Comparison of ENCODE assay signal across 1 cellular context in genomic region chrX:53438174-53438831, GRCh38.
A peak's percentile ranks its signal among the peaks of the same experiment; 100 is the strongest.
TF ChIP-seq lines count a peak whose summit lies in the region.

No MANE protein-coding gene starts in this region.

TF ChIP-seq in K562, 482 proteins besides CTCF, POLR2A, EP300 and RAD21:
- no peak for TF ChIP-seq CC2D1A (IDR thresholded peaks at IDR 0.05)
- TF ChIP-seq TBP (optimal IDR thresholded peaks at IDR 0.05; ENCODE audit: low read depth, low read length): no peak
- no peak for TF ChIP-seq ZFPM2 (CRISPR knock-in tag; IDR thresholded peaks at IDR 0.05)
- no peak for TF ChIP-seq CEBPG (CRISPR knock-in tag; IDR thresholded peaks at IDR 0.05)
- no peak for TF ChIP-seq CEBPG (tag; conservative IDR thresholded peaks at IDR 0.05 in 1 of 2, IDR thresholded peaks at IDR 0.05 in 1 of 2)
- TF ChIP-seq THRB (CRISPR knock-in tag; conservative IDR thresholded peaks at IDR 0.05): no peak
- no peak for TF ChIP-seq ZNF311 (CRISPR knock-in tag; IDR thresholded peaks at IDR 0.05)
- TF ChIP-seq E4F1 (CRISPR knock-in tag; IDR thresholded peaks at IDR 0.05; ENCODE audit: borderline replicate concordance): no peak
- TF ChIP-seq ARID1B (IDR thresholded peaks at IDR 0.05): 0 out of 2 replicates have a peak, but pooled peaks have one; percentile 35
- peak; percentile 53 for TF ChIP-seq EGR1 (conservative IDR thresholded peaks at IDR 0.05)
- TF ChIP-seq, protein P1, sequence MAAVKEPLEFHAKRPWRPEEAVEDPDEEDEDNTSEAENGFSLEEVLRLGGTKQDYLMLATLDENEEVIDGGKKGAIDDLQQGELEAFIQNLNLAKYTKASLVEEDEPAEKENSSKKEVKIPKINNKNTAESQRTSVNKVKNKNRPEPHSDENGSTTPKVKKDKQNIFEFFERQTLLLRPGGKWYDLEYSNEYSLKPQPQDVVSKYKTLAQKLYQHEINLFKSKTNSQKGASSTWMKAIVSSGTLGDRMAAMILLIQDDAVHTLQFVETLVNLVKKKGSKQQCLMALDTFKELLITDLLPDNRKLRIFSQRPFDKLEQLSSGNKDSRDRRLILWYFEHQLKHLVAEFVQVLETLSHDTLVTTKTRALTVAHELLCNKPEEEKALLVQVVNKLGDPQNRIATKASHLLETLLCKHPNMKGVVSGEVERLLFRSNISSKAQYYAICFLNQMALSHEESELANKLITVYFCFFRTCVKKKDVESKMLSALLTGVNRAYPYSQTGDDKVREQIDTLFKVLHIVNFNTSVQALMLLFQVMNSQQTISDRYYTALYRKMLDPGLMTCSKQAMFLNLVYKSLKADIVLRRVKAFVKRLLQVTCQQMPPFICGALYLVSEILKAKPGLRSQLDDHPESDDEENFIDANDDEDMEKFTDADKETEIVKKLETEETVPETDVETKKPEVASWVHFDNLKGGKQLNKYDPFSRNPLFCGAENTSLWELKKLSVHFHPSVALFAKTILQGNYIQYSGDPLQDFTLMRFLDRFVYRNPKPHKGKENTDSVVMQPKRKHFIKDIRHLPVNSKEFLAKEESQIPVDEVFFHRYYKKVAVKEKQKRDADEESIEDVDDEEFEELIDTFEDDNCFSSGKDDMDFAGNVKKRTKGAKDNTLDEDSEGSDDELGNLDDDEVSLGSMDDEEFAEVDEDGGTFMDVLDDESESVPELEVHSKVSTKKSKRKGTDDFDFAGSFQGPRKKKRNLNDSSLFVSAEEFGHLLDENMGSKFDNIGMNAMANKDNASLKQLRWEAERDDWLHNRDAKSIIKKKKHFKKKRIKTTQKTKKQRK (IDR thresholded peaks at IDR 0.05; ENCODE audit: borderline replicate concordance, low read depth, low read length): no peak
- TF ChIP-seq PTTG1 (tag; IDR thresholded peaks at IDR 0.05; ENCODE audit: low read depth): no peak
- no peak for TF ChIP-seq SUPT5H (IDR thresholded peaks at IDR 0.05)
- no peak for TF ChIP-seq MTA2 (IDR thresholded peaks at IDR 0.05; ENCODE audit: low read depth)
- no peak for TF ChIP-seq GATAD2A (IDR thresholded peaks at IDR 0.05)
